1 cellular context compared by ENCODE assay signal in the genomic region with DNA sequence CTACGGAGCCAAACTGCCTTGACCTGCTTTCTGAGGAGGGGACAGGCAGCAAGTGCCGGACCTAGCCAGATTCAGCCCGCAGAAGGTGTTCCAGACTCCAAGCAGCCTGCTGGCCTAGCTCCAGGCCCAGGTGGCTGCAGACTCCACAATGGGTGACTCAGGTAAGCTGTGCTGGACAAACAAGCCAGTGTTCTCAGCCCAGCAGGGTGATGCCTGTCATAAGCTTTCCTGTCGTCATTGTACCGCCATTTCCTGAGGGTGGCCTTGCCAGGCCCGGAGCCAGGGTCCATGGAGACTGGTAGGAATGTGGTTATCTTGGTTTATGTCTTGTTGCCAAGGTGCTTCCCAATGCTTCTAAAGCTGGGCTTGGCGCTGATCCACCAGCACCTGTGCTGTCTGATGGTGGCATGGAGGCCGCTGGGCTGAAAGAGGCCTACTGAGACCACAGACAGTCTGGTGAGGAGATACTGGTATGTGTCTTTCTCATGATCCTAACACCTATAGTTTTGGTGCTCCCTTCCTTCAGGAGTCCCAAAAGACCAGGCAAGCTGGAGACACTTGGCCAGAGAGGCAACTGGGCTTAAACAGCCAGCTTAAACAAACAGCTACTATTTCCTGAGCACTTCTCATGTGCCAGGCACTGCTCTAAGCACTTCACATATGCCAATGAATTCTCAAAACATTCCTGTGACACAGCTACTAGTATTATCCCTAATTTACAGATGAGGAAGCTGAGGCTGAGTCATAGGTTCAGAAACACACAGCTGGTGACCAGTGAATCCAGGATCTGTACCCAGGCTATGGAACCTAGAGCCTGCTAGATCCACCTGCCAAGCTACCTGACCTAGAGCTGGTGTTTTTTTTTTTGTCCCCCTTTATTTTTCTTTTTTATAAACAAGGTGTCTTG.
TF ChIP-seq lines count a peak whose summit lies in the region.

No MANE protein-coding gene starts in this region.

TF ChIP-seq in K562, 482 proteins besides CTCF, POLR2A, EP300 and RAD21 (continued from another document and continues in another):
- TF ChIP-seq, protein P1, sequence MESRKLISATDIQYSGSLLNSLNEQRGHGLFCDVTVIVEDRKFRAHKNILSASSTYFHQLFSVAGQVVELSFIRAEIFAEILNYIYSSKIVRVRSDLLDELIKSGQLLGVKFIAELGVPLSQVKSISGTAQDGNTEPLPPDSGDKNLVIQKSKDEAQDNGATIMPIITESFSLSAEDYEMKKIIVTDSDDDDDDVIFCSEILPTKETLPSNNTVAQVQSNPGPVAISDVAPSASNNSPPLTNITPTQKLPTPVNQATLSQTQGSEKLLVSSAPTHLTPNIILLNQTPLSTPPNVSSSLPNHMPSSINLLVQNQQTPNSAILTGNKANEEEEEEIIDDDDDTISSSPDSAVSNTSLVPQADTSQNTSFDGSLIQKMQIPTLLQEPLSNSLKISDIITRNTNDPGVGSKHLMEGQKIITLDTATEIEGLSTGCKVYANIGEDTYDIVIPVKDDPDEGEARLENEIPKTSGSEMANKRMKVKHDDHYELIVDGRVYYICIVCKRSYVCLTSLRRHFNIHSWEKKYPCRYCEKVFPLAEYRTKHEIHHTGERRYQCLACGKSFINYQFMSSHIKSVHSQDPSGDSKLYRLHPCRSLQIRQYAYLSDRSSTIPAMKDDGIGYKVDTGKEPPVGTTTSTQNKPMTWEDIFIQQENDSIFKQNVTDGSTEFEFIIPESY (CRISPR knock-in tag; IDR thresholded peaks at IDR 0.05), result 0 out of 2 replicates have a peak, but pooled peaks have one; percentile 37
- TF ChIP-seq RBM15 (IDR thresholded peaks at IDR 0.05; ENCODE audit: insufficient read depth, low read length), result no peak
- no peak for TF ChIP-seq SREBF2 (CRISPR knock-in tag; IDR thresholded peaks at IDR 0.05)
- TF ChIP-seq, protein P2, sequence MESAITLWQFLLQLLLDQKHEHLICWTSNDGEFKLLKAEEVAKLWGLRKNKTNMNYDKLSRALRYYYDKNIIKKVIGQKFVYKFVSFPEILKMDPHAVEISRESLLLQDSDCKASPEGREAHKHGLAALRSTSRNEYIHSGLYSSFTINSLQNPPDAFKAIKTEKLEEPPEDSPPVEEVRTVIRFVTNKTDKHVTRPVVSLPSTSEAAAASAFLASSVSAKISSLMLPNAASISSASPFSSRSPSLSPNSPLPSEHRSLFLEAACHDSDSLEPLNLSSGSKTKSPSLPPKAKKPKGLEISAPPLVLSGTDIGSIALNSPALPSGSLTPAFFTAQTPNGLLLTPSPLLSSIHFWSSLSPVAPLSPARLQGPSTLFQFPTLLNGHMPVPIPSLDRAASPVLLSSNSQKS (CRISPR knock-in tag; IDR thresholded peaks at IDR 0.05), result no peak
- 0 out of 2 replicates have a peak, but pooled peaks have one; percentile 21 for TF ChIP-seq NR2C2 (CRISPR knock-in tag; IDR thresholded peaks at IDR 0.05)
- TF ChIP-seq NR2C2 (tag; IDR thresholded peaks at IDR 0.05), result no peak
- no peak for TF ChIP-seq ZC3H8 (IDR thresholded peaks at IDR 0.05)
- TF ChIP-seq SMARCE1 (IDR thresholded peaks at IDR 0.05), result no peak
- TF ChIP-seq YBX1 (IDR thresholded peaks at IDR 0.05), result no peak
- no peak for TF ChIP-seq NFIX (CRISPR knock-in tag; IDR thresholded peaks at IDR 0.05; ENCODE audit: low read depth)
- no peak for TF ChIP-seq MCM5 (IDR thresholded peaks at IDR 0.05; ENCODE audit: low read depth)
- TF ChIP-seq CEBPG (CRISPR knock-in tag; IDR thresholded peaks at IDR 0.05), result no peak
- no peak for TF ChIP-seq CEBPG (tag; conservative IDR thresholded peaks at IDR 0.05 in 1 of 2, IDR thresholded peaks at IDR 0.05 in 1 of 2)
- TF ChIP-seq, protein P3, sequence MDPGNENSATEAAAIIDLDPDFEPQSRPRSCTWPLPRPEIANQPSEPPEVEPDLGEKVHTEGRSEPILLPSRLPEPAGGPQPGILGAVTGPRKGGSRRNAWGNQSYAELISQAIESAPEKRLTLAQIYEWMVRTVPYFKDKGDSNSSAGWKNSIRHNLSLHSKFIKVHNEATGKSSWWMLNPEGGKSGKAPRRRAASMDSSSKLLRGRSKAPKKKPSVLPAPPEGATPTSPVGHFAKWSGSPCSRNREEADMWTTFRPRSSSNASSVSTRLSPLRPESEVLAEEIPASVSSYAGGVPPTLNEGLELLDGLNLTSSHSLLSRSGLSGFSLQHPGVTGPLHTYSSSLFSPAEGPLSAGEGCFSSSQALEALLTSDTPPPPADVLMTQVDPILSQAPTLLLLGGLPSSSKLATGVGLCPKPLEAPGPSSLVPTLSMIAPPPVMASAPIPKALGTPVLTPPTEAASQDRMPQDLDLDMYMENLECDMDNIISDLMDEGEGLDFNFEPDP (CRISPR knock-in tag; IDR thresholded peaks at IDR 0.05), result no peak
- no peak for TF ChIP-seq ZSCAN29 (IDR thresholded peaks at IDR 0.05)
- TF ChIP-seq, protein P4, sequence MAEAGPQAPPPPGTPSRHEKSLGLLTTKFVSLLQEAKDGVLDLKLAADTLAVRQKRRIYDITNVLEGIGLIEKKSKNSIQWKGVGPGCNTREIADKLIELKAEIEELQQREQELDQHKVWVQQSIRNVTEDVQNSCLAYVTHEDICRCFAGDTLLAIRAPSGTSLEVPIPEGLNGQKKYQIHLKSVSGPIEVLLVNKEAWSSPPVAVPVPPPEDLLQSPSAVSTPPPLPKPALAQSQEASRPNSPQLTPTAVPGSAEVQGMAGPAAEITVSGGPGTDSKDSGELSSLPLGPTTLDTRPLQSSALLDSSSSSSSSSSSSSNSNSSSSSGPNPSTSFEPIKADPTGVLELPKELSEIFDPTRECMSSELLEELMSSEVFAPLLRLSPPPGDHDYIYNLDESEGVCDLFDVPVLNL (CRISPR knock-in tag; IDR thresholded peaks at IDR 0.05; ENCODE audit: low read depth), result no peak
- no peak for TF ChIP-seq COPS2 (conservative IDR thresholded peaks at IDR 0.05)
- TF ChIP-seq, protein P5, sequence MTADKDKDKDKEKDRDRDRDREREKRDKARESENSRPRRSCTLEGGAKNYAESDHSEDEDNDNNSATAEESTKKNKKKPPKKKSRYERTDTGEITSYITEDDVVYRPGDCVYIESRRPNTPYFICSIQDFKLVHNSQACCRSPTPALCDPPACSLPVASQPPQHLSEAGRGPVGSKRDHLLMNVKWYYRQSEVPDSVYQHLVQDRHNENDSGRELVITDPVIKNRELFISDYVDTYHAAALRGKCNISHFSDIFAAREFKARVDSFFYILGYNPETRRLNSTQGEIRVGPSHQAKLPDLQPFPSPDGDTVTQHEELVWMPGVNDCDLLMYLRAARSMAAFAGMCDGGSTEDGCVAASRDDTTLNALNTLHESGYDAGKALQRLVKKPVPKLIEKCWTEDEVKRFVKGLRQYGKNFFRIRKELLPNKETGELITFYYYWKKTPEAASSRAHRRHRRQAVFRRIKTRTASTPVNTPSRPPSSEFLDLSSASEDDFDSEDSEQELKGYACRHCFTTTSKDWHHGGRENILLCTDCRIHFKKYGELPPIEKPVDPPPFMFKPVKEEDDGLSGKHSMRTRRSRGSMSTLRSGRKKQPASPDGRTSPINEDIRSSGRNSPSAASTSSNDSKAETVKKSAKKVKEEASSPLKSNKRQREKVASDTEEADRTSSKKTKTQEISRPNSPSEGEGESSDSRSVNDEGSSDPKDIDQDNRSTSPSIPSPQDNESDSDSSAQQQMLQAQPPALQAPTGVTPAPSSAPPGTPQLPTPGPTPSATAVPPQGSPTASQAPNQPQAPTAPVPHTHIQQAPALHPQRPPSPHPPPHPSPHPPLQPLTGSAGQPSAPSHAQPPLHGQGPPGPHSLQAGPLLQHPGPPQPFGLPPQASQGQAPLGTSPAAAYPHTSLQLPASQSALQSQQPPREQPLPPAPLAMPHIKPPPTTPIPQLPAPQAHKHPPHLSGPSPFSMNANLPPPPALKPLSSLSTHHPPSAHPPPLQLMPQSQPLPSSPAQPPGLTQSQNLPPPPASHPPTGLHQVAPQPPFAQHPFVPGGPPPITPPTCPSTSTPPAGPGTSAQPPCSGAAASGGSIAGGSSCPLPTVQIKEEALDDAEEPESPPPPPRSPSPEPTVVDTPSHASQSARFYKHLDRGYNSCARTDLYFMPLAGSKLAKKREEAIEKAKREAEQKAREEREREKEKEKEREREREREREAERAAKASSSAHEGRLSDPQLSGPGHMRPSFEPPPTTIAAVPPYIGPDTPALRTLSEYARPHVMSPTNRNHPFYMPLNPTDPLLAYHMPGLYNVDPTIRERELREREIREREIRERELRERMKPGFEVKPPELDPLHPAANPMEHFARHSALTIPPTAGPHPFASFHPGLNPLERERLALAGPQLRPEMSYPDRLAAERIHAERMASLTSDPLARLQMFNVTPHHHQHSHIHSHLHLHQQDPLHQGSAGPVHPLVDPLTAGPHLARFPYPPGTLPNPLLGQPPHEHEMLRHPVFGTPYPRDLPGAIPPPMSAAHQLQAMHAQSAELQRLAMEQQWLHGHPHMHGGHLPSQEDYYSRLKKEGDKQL (CRISPR knock-in tag; IDR thresholded peaks at IDR 0.05; ENCODE audit: borderline replicate concordance), result no peak
- no peak for TF ChIP-seq ZNF121 (CRISPR knock-in tag; conservative IDR thresholded peaks at IDR 0.05)
- TF ChIP-seq, protein P6, sequence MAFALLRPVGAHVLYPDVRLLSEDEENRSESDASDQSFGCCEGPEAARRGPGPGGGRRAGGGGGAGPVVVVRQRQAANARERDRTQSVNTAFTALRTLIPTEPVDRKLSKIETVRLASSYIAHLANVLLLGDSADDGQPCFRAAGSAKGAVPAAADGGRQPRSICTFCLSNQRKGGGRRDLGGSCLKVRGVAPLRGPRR (CRISPR knock-in tag; IDR thresholded peaks at IDR 0.05), result no peak
- TF ChIP-seq HNRNPH1 (optimal IDR thresholded peaks at IDR 0.05; ENCODE audit: low read depth, low read length), result no peak
- TF ChIP-seq, protein P7, sequence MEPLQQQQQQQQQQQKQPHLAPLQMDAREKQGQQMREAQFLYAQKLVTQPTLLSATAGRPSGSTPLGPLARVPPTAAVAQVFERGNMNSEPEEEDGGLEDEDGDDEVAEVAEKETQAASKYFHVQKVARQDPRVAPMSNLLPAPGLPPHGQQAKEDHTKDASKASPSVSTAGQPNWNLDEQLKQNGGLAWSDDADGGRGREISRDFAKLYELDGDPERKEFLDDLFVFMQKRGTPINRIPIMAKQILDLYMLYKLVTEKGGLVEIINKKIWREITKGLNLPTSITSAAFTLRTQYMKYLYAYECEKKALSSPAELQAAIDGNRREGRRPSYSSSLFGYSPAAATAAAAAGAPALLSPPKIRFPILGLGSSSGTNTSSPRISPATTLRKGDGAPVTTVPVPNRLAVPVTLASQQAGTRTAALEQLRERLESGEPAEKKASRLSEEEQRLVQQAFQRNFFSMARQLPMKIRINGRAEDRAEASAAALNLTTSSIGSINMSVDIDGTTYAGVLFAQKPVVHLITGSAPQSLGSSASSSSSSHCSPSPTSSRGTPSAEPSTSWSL (CRISPR knock-in tag; IDR thresholded peaks at IDR 0.05; ENCODE audit: borderline replicate concordance), result no peak
- TF ChIP-seq, protein P8, sequence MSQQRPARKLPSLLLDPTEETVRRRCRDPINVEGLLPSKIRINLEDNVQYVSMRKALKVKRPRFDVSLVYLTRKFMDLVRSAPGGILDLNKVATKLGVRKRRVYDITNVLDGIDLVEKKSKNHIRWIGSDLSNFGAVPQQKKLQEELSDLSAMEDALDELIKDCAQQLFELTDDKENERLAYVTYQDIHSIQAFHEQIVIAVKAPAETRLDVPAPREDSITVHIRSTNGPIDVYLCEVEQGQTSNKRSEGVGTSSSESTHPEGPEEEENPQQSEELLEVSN (IDR thresholded peaks at IDR 0.05; ENCODE audit: borderline replicate concordance in 1 of 2, extremely low read depth in 1 of 2, insufficient read depth in 1 of 2, insufficient read length in 1 of 2, low read depth in 1 of 2, low read length in 1 of 2, poor library complexity in 1 of 2, severe bottlenecking in 1 of 2), result no peak
- TF ChIP-seq STAG1 (CRISPR knock-in tag; IDR thresholded peaks at IDR 0.05; ENCODE audit: borderline replicate concordance), result peak; percentile 58; the same call in 1 of the 2 replicates
- TF ChIP-seq, protein P9, sequence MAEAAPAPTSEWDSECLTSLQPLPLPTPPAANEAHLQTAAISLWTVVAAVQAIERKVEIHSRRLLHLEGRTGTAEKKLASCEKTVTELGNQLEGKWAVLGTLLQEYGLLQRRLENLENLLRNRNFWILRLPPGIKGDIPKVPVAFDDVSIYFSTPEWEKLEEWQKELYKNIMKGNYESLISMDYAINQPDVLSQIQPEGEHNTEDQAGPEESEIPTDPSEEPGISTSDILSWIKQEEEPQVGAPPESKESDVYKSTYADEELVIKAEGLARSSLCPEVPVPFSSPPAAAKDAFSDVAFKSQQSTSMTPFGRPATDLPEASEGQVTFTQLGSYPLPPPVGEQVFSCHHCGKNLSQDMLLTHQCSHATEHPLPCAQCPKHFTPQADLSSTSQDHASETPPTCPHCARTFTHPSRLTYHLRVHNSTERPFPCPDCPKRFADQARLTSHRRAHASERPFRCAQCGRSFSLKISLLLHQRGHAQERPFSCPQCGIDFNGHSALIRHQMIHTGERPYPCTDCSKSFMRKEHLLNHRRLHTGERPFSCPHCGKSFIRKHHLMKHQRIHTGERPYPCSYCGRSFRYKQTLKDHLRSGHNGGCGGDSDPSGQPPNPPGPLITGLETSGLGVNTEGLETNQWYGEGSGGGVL (CRISPR knock-in tag; IDR thresholded peaks at IDR 0.05), result no peak
- TF ChIP-seq CSDE1 (IDR thresholded peaks at IDR 0.05), result no peak
- TF ChIP-seq, protein P10, sequence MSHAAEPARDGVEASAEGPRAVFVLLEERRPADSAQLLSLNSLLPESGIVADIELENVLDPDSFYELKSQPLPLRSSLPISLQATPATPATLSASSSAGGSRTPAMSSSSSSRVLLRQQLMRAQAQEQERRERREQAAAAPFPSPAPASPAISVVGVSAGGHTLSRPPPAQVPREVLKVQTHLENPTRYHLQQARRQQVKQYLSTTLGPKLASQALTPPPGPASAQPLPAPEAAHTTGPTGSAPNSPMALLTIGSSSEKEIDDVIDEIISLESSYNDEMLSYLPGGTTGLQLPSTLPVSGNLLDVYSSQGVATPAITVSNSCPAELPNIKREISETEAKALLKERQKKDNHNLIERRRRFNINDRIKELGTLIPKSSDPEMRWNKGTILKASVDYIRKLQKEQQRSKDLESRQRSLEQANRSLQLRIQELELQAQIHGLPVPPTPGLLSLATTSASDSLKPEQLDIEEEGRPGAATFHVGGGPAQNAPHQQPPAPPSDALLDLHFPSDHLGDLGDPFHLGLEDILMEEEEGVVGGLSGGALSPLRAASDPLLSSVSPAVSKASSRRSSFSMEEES (CRISPR knock-in tag; IDR thresholded peaks at IDR 0.05), result no peak
